25 cellular contexts compared by ENCODE assay signal in genomic region chr11:134572741-134573675, GRCh38.
A peak's percentile ranks its signal among the peaks of the same experiment; 100 is the strongest.
DNase-seq lines count a peak whose midpoint lies in the region; ATAC-seq and TF ChIP-seq lines count a peak whose summit lies in the region.
"Had no signal": no experiment of that assay in that cellular context is flagged by ENCODE, and none has a peak within 500 bp of the region (broad histone marks: within the 10 kb centered on the region; RNA-seq: fewer than 3 reads in every experiment).

No MANE protein-coding gene starts in this region.

- H2AFZ ChIP-seq in neuronal stem cell (ENCODE audit: low read length): no peak overlapping the region

- peak overlapping the region; percentile 31 for H3K23ac ChIP-seq in neuronal stem cell (ENCODE audit: low read depth, low read length, poor library complexity)

- no peak overlapping the region for H2BK120ac ChIP-seq in neuronal stem cell (ENCODE audit: low read depth, low read length)

- no peak overlapping the region for H3K4me3 Mint-ChIP-seq in stimulated activated naive CD8-positive, alpha-beta T cell treated with anti-CD3 and anti-CD28 coated beads, Interleukin-15, amount 100 ng/mL, for 72 hours
- no peak overlapping the region for H3K4me3 Mint-ChIP-seq in endodermal cell
- H3K4me3 Mint-ChIP-seq: activated B cell treated with CpG ODN at 0.5 μM for 24 hours; central memory CD8-positive, alpha-beta T cell; neural crest cell had no signal

- H3K79me1 ChIP-seq in neuronal stem cell (ENCODE audit: low read depth, low read length): no peaks in the 10 kb centered on the region

- H2AK5ac ChIP-seq in neuronal stem cell (ENCODE audit: low read depth, low read length): peak overlapping the region; percentile 10

- H3K4ac ChIP-seq in neuronal stem cell (ENCODE audit: low read length): no peak overlapping the region

- H3K27ac ChIP-seq in endodermal cell (ENCODE audit: low read depth, low read length): no peak overlapping the region
- H3K27ac ChIP-seq in neuronal stem cell (replicated peaks; ENCODE audit: low read length): no peak overlapping the region
- H3K27ac ChIP-seq: BLaER1, epithelial cell of prostate, Peyer's patch, right lobe of liver, transverse colon had no signal

- no peaks in the 10 kb centered on the region for H3K4me1 ChIP-seq in endodermal cell (ENCODE audit: control insufficient read depth, insufficient read depth, low read length)
- peaks cover 0 to 5% of the 10 kb centered on the region in 2 donors for H3K4me1 ChIP-seq in neuronal stem cell (ENCODE audit: control insufficient read depth in 2 of 2, insufficient read depth in 1 of 2, low read depth in 1 of 2, low read length in 2 of 2)
- H3K4me1 ChIP-seq: BLaER1, HAP-1, Peyer's patch, right lobe of liver, transverse colon had no signal

- peak; percentile 25 for ATAC-seq in stimulated activated naive CD8-positive, alpha-beta T cell treated with anti-CD3 and anti-CD28 coated beads, Interleukin-15, amount 100 ng/mL, for 72 hours
- ATAC-seq in stimulated activated naive CD8-positive, alpha-beta T cell treated with anti-CD3 and anti-CD28 coated beads, Interleukin-15, Interleukin-2, amounts not matched to agents 100 U/mL and 50 U/mL, for 24 hours: no peak
- no peak for ATAC-seq in GM19467 (IDR thresholded peaks at IDR 0.05; ENCODE audit: unreplicated experiment)

- H2BK12ac ChIP-seq in neuronal stem cell (ENCODE audit: low read length): peak overlapping the region; percentile 53

- H3K4me2 ChIP-seq in neuronal stem cell (ENCODE audit: insufficient read depth, low read length, poor library complexity, severe bottlenecking): no peak overlapping the region
- H3K4me2 ChIP-seq: BLaER1 had no signal

- no peak overlapping the region for H4K91ac ChIP-seq in neuronal stem cell (ENCODE audit: low read depth, low read length, poor library complexity)

- no peak for DNase-seq in stimulated activated naive CD8-positive, alpha-beta T cell treated with anti-CD3 and anti-CD28 coated beads, Interleukin-15, amount 100 ng/mL, for 72 hours
- DNase-seq in stimulated activated naive CD8-positive, alpha-beta T cell treated with anti-CD3 and anti-CD28 coated beads, Interleukin-15, Interleukin-2, amounts not matched to agents 100 U/mL and 50 U/mL, for 24 hours: no peak
- DNase-seq in endodermal cell (peak; percentile 33), neuronal stem cell (ENCODE audit: low spot score) (no peak), cerebellar cortex (ENCODE audit: low spot score) (no peak), NCI-H345 (lab: John Stamatoyannopoulos, UW) (no peak), NCI-H748 treated with DMSO at 0.1 percent for 48 hours (lab: John Stamatoyannopoulos, UW) (no peak)
- DNase-seq: activated B cell treated with CpG ODN at 0.5 μM for 24 hours; activated CD4-positive, alpha-beta T cell treated with anti-CD3 and anti-CD28 coated beads, Interleukin-2, amount 50 U/mL, for 4 hours; activated gamma-delta T cell; activated T-cell treated with anti-CD3 and anti-CD28 coated beads for 4 hours; glutamatergic neuron; mammary epithelial cell; NCI-H1105 treated with DMSO at 0.1 percent for 48 hours; NCI-H2029 treated with DMSO at 0.1 percent for 48 hours; NCI-H526 treated with DMSO at 0.1 percent for 48 hours; Peyer's patch; right lobe of liver; transverse colon had no signal

- no peak overlapping the region for H3K9ac ChIP-seq in endodermal cell (ENCODE audit: extremely low read depth, low read length, poor library complexity, severe bottlenecking)
- H3K9ac ChIP-seq in neuronal stem cell (ENCODE audit: low read depth, low read length, poor library complexity): no peak overlapping the region
- H3K9ac ChIP-seq: BLaER1 had no signal

- H3K4me3 ChIP-seq in endodermal cell (ENCODE audit: low read length) (no peak overlapping the region), neuronal stem cell (ENCODE audit: low read length in 2 of 2) (no peak overlapping the region)
- H3K4me3 ChIP-seq: BLaER1, HAP-1, Peyer's patch, right lobe of liver, transverse colon had no signal

- no peak overlapping the region for H2BK5ac ChIP-seq in neuronal stem cell (ENCODE audit: low read length)

- 86 to 87% methylated on average over 14 to 22 of the region's 22 CpGs for WGBS in endodermal cell (ENCODE audit: insufficient coverage in 1 of 2, insufficient read length in 1 of 2), 2 experiments
- no CpG with 5 or more reads among the region's 22 CpGs for WGBS in neuronal stem cell (ENCODE audit: extremely low coverage in 2 of 2, insufficient read length in 2 of 2, insufficient replicate concordance in 1 of 2), 2 donors

- H3K9me3 Mint-ChIP-seq in stimulated activated naive CD8-positive, alpha-beta T cell treated with anti-CD3 and anti-CD28 coated beads, Interleukin-15, amount 100 ng/mL, for 72 hours: no peaks in the 10 kb centered on the region
- no peaks in the 10 kb centered on the region for H3K9me3 Mint-ChIP-seq in endodermal cell
- H3K9me3 Mint-ChIP-seq: activated B cell treated with CpG ODN at 0.5 μM for 24 hours; central memory CD8-positive, alpha-beta T cell; neural crest cell had no signal

- H3K14ac ChIP-seq in neuronal stem cell (ENCODE audit: low read length): no peak overlapping the region

- no peak overlapping the region for H4K8ac ChIP-seq in neuronal stem cell (ENCODE audit: low read depth, low read length)

- H3K27me3 ChIP-seq in endodermal cell (ENCODE audit: control insufficient read depth, insufficient read depth, low read length, poor library complexity, severe bottlenecking) (peaks cover 59% of the 10 kb centered on the region), neuronal stem cell (ENCODE audit: control insufficient read depth in 3 of 3, insufficient read depth in 3 of 3, low read depth in 1 of 3, low read length in 3 of 3) (peaks cover 0 to 16% (median 0%) of the 10 kb centered on the region in 3 experiments)
- H3K27me3 ChIP-seq: BLaER1, Peyer's patch, right lobe of liver, transverse colon had no signal

- H2BK15ac ChIP-seq in neuronal stem cell (ENCODE audit: low read length): no peak overlapping the region

- H3K36me3 Mint-ChIP-seq in endodermal cell (ENCODE audit: low read depth): no peaks in the 10 kb centered on the region

- TF ChIP-seq CTCF in endodermal cell (conservative IDR thresholded peaks at IDR 0.05): no peak

- peak overlapping the region; percentile 36 for H3K18ac ChIP-seq in neuronal stem cell (ENCODE audit: low read length)

- H3K4me1 Mint-ChIP-seq in stimulated activated naive CD8-positive, alpha-beta T cell treated with anti-CD3 and anti-CD28 coated beads, Interleukin-15, amount 100 ng/mL, for 72 hours: no peaks in the 10 kb centered on the region
- peaks cover 5% of the 10 kb centered on the region for H3K4me1 Mint-ChIP-seq in endodermal cell
- H3K4me1 Mint-ChIP-seq: activated B cell treated with CpG ODN at 0.5 μM for 24 hours; central memory CD8-positive, alpha-beta T cell; neural crest cell had no signal

- H3K36me3 ChIP-seq in endodermal cell (ENCODE audit: control insufficient read depth, insufficient read depth, low read length) (no peaks in the 10 kb centered on the region), neuronal stem cell (replicated peaks in 1 of 2; ENCODE audit: control insufficient read depth in 2 of 2, insufficient read depth in 2 of 2, low read length in 2 of 2) (no peaks in the 10 kb centered on the region)
- H3K36me3 ChIP-seq: BLaER1, HAP-1, Peyer's patch, right lobe of liver, transverse colon had no signal

- H3K27ac Mint-ChIP-seq in stimulated activated naive CD8-positive, alpha-beta T cell treated with anti-CD3 and anti-CD28 coated beads, Interleukin-15, amount 100 ng/mL, for 72 hours: no peak overlapping the region
- no peak overlapping the region for H3K27ac Mint-ChIP-seq in endodermal cell
- H3K27ac Mint-ChIP-seq: activated B cell treated with CpG ODN at 0.5 μM for 24 hours had no signal

- no peaks in the 10 kb centered on the region for H3K9me3 ChIP-seq in endodermal cell (ENCODE audit: control insufficient read depth, low read length)
- H3K9me3 ChIP-seq in neuronal stem cell (replicated peaks in 1 of 2; ENCODE audit: control insufficient read depth in 2 of 2, insufficient read depth in 1 of 2, low read depth in 1 of 2, low read length in 2 of 2): no peaks in the 10 kb centered on the region
- H3K9me3 ChIP-seq: BLaER1, HAP-1, Peyer's patch, right lobe of liver, transverse colon had no signal

- H3K27me3 Mint-ChIP-seq in stimulated activated naive CD8-positive, alpha-beta T cell treated with anti-CD3 and anti-CD28 coated beads, Interleukin-15, amount 100 ng/mL, for 72 hours: no peaks in the 10 kb centered on the region
- H3K27me3 Mint-ChIP-seq in endodermal cell (ENCODE audit: insufficient read depth): peaks cover 48% of the 10 kb centered on the region
- H3K27me3 Mint-ChIP-seq: activated B cell treated with CpG ODN at 0.5 μM for 24 hours had no signal
